Comparison of ENCODE assay signal across 1 cellular context in genomic region chr9:129868571-129869486, GRCh38.
TF ChIP-seq lines count a peak whose summit lies in the region.

No MANE protein-coding gene starts in this region.

TF ChIP-seq in K562, 482 proteins besides CTCF, POLR2A, EP300 and RAD21:
- TF ChIP-seq ZSCAN32 (CRISPR knock-in tag; IDR thresholded peaks at IDR 0.05) (no peak), POLR2G (IDR thresholded peaks at IDR 0.05; ENCODE audit: low read depth, low read length) (peak; percentile 70), RBFOX2 (IDR thresholded peaks at IDR 0.05; ENCODE audit: low read depth, low read length) (peak; percentile 55), HMGN3 (IDR thresholded peaks at IDR 0.05; ENCODE audit: borderline replicate concordance, extremely low read depth, insufficient read length, low read depth, low read length) (peak; percentile 4), TFE3 (CRISPR knock-in tag; IDR thresholded peaks at IDR 0.05) (peak; percentile 83), HES1 (IDR thresholded peaks at IDR 0.05; ENCODE audit: low read depth) (no peak)
TF ChIP-seq in K562: peak in this region for 4.
